Comparison of ENCODE assay signal across 22 cellular contexts in the genomic region with DNA sequence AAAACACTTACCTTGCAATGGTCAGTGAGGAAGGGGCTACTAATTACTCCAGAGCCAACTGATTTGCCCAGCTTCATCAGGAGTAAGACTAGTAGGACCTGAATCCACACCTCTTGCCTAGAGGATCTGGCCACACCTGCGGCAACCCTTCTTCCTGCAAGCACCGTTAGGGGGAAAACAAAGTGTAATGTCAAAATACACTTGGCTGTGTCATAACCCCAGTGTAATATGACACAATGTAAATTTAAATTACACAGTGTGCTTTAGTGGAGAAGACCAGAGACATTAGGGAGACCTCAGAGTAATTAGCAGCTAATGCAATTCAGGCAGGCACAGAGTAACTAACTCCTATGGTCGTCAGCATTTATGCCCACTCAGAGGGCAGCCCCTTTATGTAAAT.
DNase-seq lines count a peak whose midpoint lies in the region; ATAC-seq, FAIRE-seq and TF ChIP-seq lines count a peak whose summit lies in the region.
"Had no signal": no experiment of that assay in that cellular context is flagged by ENCODE, and none has a peak within 500 bp of the region (broad histone marks: within the 10 kb centered on the region; RNA-seq: fewer than 3 reads in every experiment).

No MANE protein-coding gene starts in this region.

- H2BK15ac ChIP-seq in mesenchymal stem cell (ENCODE audit: low read depth, poor library complexity, severe bottlenecking), result no peak overlapping the region

- H3K27me3 ChIP-seq in mesenchymal stem cell (ENCODE audit: control insufficient read depth in 1 of 2, insufficient read depth in 1 of 2, low read length in 2 of 2), result peaks cover 3 to 4% of the 10 kb centered on the region in 2 experiments

- no peak overlapping the region for H2BK120ac ChIP-seq in mesenchymal stem cell (ENCODE audit: low read depth, low read length)

- H3K4ac ChIP-seq in mesenchymal stem cell (ENCODE audit: low read depth in 1 of 2, low read length in 2 of 2), result no peak overlapping the region

- intact Hi-C loops in kidney (cut with DNase I), result no loop called here

- no peaks in the 10 kb centered on the region for H3K36me3 Mint-ChIP-seq in nephron progenitor cell (ENCODE audit: low read depth)
- H3K36me3 Mint-ChIP-seq: immature natural killer cell had no signal

- H3K23ac ChIP-seq in mesenchymal stem cell (ENCODE audit: low read length in 2 of 2), result no peak overlapping the region

- H3K9ac ChIP-seq in mesenchymal stem cell (ENCODE audit: low read length), result no peak overlapping the region
- H3K9ac ChIP-seq in kidney (ENCODE audit: low read length in 2 of 2), result no peak overlapping the region

- no peak overlapping the region for H4K91ac ChIP-seq in mesenchymal stem cell (ENCODE audit: low read length)

- no peak overlapping the region for H3K27ac Mint-ChIP-seq in nephron progenitor cell
- H3K27ac Mint-ChIP-seq: immature natural killer cell had no signal

- WGBS in mesenchymal stem cell, result no CpG with 5 or more reads among the region's 3 CpGs

- no peak overlapping the region for H3K4me2 ChIP-seq in mesenchymal stem cell (ENCODE audit: low read length, poor library complexity, severe bottlenecking)

- no peak overlapping the region for H2BK12ac ChIP-seq in mesenchymal stem cell (ENCODE audit: low read length in 2 of 2)

- H3K4me1 ChIP-seq in mesenchymal stem cell (ENCODE audit: control insufficient read depth, insufficient read depth, low read depth, low read length) (peaks cover 2% of the 10 kb centered on the region), kidney (ENCODE audit: control insufficient read depth in 1 of 2, insufficient read depth in 1 of 2, low read depth in 1 of 2, low read length in 2 of 2) (no peaks in the 10 kb centered on the region)
- H3K4me1 ChIP-seq: adrenal gland had no signal

- no peaks in the 10 kb centered on the region for H3K79me1 ChIP-seq in mesenchymal stem cell (replicated peaks; ENCODE audit: low read length, poor library complexity, severe bottlenecking)

- H3K4me3 Mint-ChIP-seq in nephron progenitor cell, result peak overlapping the region; percentile 82
- H3K4me3 Mint-ChIP-seq: immature natural killer cell had no signal

- H4K8ac ChIP-seq in mesenchymal stem cell (ENCODE audit: low read length), result no peak overlapping the region

- H3K27me3 Mint-ChIP-seq in nephron progenitor cell (ENCODE audit: low read depth, poor library complexity), result peaks cover 58% of the 10 kb centered on the region

- no peaks in the 10 kb centered on the region for H3K9me3 ChIP-seq in mesenchymal stem cell (ENCODE audit: control insufficient read depth, low read length)
- no peaks in the 10 kb centered on the region for H3K9me3 ChIP-seq in kidney (ENCODE audit: control insufficient read depth in 1 of 2, low read length in 2 of 2)
- H3K9me3 ChIP-seq: adrenal gland, esophagus squamous epithelium had no signal

- H3K36me3 ChIP-seq in mesenchymal stem cell (ENCODE audit: control insufficient read depth in 1 of 2, insufficient read depth in 2 of 2, low read depth in 1 of 2, low read length in 2 of 2), result no peaks in the 10 kb centered on the region
- H3K36me3 ChIP-seq in kidney (ENCODE audit: control insufficient read depth in 1 of 2, insufficient read depth in 2 of 2, low read length in 2 of 2), result no peaks in the 10 kb centered on the region
- H3K36me3 ChIP-seq: adrenal gland, esophagus squamous epithelium had no signal

- TF ChIP-seq CTCF in nephron progenitor cell (IDR thresholded peaks at IDR 0.05) (no peak), kidney (IDR thresholded peaks at IDR 0.05; ENCODE audit: borderline replicate concordance, extremely low read depth, insufficient read depth) (no peak)

- H3K4me1 Mint-ChIP-seq in nephron progenitor cell, result peaks cover 41% of the 10 kb centered on the region
- H3K4me1 Mint-ChIP-seq: immature natural killer cell had no signal

- H3K18ac ChIP-seq in mesenchymal stem cell (ENCODE audit: low read depth in 1 of 2, low read length in 2 of 2), result no peak overlapping the region

- DNase-seq in DMS153 treated with DMSO at 0.1 percent for 48 hours (lab: John Stamatoyannopoulos, UW; ENCODE audit: unreplicated experiment) (peak; percentile 45), NCI-H2029 treated with DMSO at 0.1 percent for 48 hours (lab: John Stamatoyannopoulos, UW) (peak; percentile 35), SW480 (ENCODE audit: low spot score) (peak; percentile 69), nephron progenitor cell (no peak), mesenchymal stem cell (no peak), kidney (no peak)
- no peak for DNase-seq in effector CD8-positive, alpha-beta T cell (lab: John Stamatoyannopoulos, UW)
- DNase-seq: activated CD8-positive, alpha-beta memory T cell treated with anti-CD3 and anti-CD28 coated beads, Interleukin-2, amount 50 U/mL, for 48 hours; activated gamma-delta T cell; adrenal gland; central memory CD4-positive, alpha-beta T cell; esophagus squamous epithelium; immature natural killer cell; KG1; NCI-H1694 treated with DMSO at 0.1 percent for 48 hours; NCI-H82; stimulated activated CD4-positive, alpha-beta T cell treated with anti-CD3 and anti-CD28 coated beads, Interleukin-4, amount 100 ng/mL, for 24 hours; T-helper 9 cell had no signal

- no peak for ATAC-seq in HG03432 (IDR thresholded peaks at IDR 0.05; ENCODE audit: unreplicated experiment)

- H2AFZ ChIP-seq in mesenchymal stem cell (ENCODE audit: low read depth, low read length), result no peak overlapping the region

- H3K4me3 ChIP-seq in mesenchymal stem cell (ENCODE audit: insufficient read depth in 1 of 2, low read depth in 1 of 2, low read length in 2 of 2), result no peak overlapping the region
- no peak overlapping the region for H3K4me3 ChIP-seq in kidney (ENCODE audit: low read length in 2 of 2)
- H3K4me3 ChIP-seq: adrenal gland, lung, SK-N-MC, skin epidermis had no signal

- no peak overlapping the region for H3K14ac ChIP-seq in mesenchymal stem cell (ENCODE audit: low read length in 2 of 2)

- H3K9me3 Mint-ChIP-seq in nephron progenitor cell, result no peaks in the 10 kb centered on the region

- FAIRE-seq in kidney (lab: Jason Lieb, UNC), result no peak

- no peak overlapping the region for H2AK5ac ChIP-seq in mesenchymal stem cell (ENCODE audit: low read length, severe bottlenecking)

- no peak overlapping the region for H2BK5ac ChIP-seq in mesenchymal stem cell (ENCODE audit: low read depth, low read length, poor library complexity, severe bottlenecking)

- no peak overlapping the region for H3K27ac ChIP-seq in mesenchymal stem cell (ENCODE audit: low read length, poor library complexity, severe bottlenecking)
- no peak overlapping the region for H3K27ac ChIP-seq in kidney (ENCODE audit: low read depth in 2 of 2, low read length in 2 of 2)
- H3K27ac ChIP-seq: adrenal gland, esophagus squamous epithelium, SK-N-MC, skin epidermis had no signal

Comparison
In these comparisons a context has a peak if more than half of its experiments do, and no peak if none do; other contexts are left out.
1. DNase-seq: peak in DMS153 treated with DMSO at 0.1 percent for 48 hours (single experiment), NCI-H2029 treated with DMSO at 0.1 percent for 48 hours (single experiment) and SW480 (single experiment); none in nephron progenitor cell (single experiment), effector CD8-positive, alpha-beta T cell (single experiment), mesenchymal stem cell (single experiment) and kidney (single experiment).